ENCODE assay signal across 8 cellular contexts in genomic region chr2:15591692-15592463, GRCh38. TPM values are rescaled to one million over a fixed set of nuclear protein-coding genes. Genes with fewer than 3 reads are reported as not detected.
DNase-seq lines count a peak whose midpoint lies in the region; ATAC-seq and TF ChIP-seq lines count a peak whose summit lies in the region.

Gene DDX1, plus strand, starts transcription at chr2:15591868. Its CDS starts 66 bp downstream, at chr2:15591934.

- peaks cover 38% of the 10 kb centered on the region for H3K36me3 ChIP-seq in DOHH2 (ENCODE audit: control insufficient read depth, low read length)
- H3K36me3 ChIP-seq in KMS-11 (ENCODE audit: insufficient read depth) = no peaks in the 10 kb centered on the region; the same call in 1 of the 2 replicates

- peak within 1 kb of the TSS; percentile 96 for H2AFZ ChIP-seq in KMS-11 (ENCODE audit: low read depth)

- H3F3A ChIP-seq in DOHH2 (ENCODE audit: control insufficient read depth, insufficient read depth) = no peaks in the 10 kb centered on the region

- H3K4me1 ChIP-seq in DOHH2 (ENCODE audit: control insufficient read depth, low read length) (peaks cover 19% of the 10 kb centered on the region), KMS-11 (ENCODE audit: low read depth, poor library complexity, severe bottlenecking) (peaks cover 21% of the 10 kb centered on the region)

- H3K4me3 ChIP-seq in DOHH2 (ENCODE audit: low read length) = peak within 1 kb of the TSS; percentile 98
- peak within 1 kb of the TSS; percentile 80 for H3K4me3 ChIP-seq in KMS-11 (IDR thresholded peaks at IDR 0.05; ENCODE audit: insufficient read depth, low read depth, low read length)
- peak within 1 kb of the TSS; percentile 72 for H3K4me3 ChIP-seq in fibroblast of mammary gland (ENCODE audit: control insufficient read depth, low read depth, low read length)

- H3K27ac Mint-ChIP-seq in activated T-helper 2 cell treated with anti-CD3 and anti-CD28 coated beads, Interferon-gamma antibody, Interleukin-2, Interleukin-4, amounts not matched to agents 10 μg/mL and 5 μg/mL and 100 μg/mL, durations not matched to agents 14 hours and 24 hours and 36 hours = peak within 1 kb of the TSS; percentile 94
- peak within 1 kb of the TSS; percentile 85 to 98 for H3K27ac Mint-ChIP-seq in natural killer cell treated with Interleukin-12 subunit alpha and Interleukin-12 subunit beta and Interleukin-15 and Interleukin-18, amount 100 ng/mL, for 72 hours

- no peaks in the 10 kb centered on the region for H3K27me3 Mint-ChIP-seq in activated T-helper 2 cell treated with anti-CD3 and anti-CD28 coated beads, Interferon-gamma antibody, Interleukin-2, Interleukin-4, amounts not matched to agents 10 μg/mL and 5 μg/mL and 100 μg/mL, durations not matched to agents 14 hours and 24 hours and 36 hours (ENCODE audit: low read depth)
- H3K27me3 Mint-ChIP-seq in natural killer cell treated with Interleukin-12 subunit alpha and Interleukin-12 subunit beta and Interleukin-15 and Interleukin-18, amount 100 ng/mL, for 72 hours = no peaks in the 10 kb centered on the region

- H3K4me1 Mint-ChIP-seq in activated T-helper 2 cell treated with anti-CD3 and anti-CD28 coated beads, Interferon-gamma antibody, Interleukin-2, Interleukin-4, amounts not matched to agents 10 μg/mL and 5 μg/mL and 100 μg/mL, durations not matched to agents 14 hours and 24 hours and 36 hours (ENCODE audit: low read depth) = peaks cover 21% of the 10 kb centered on the region
- H3K4me1 Mint-ChIP-seq in natural killer cell treated with Interleukin-12 subunit alpha and Interleukin-12 subunit beta and Interleukin-15 and Interleukin-18, amount 100 ng/mL, for 72 hours (ENCODE audit: low read depth in 2 of 2) = peaks cover 16 to 18% of the 10 kb centered on the region in 2 donors

- TF ChIP-seq CTCF in DOHH2 (IDR thresholded peaks at IDR 0.05; ENCODE audit: low read depth, low read length, poor library complexity, severe bottlenecking) = no peak
- no peak for TF ChIP-seq CTCF in KMS-11 (conservative IDR thresholded peaks at IDR 0.05; ENCODE audit: low read depth, low read length)
- no peak for TF ChIP-seq CTCF in fibroblast of mammary gland (conservative IDR thresholded peaks at IDR 0.05; ENCODE audit: control insufficient read depth, insufficient read depth, low read depth, low read length)

- intact Hi-C loops in activated T-helper 2 cell treated with anti-CD3 and anti-CD28 coated beads, Interferon-gamma antibody, Interleukin-2, Interleukin-4, amounts not matched to agents 10 μg/mL and 5 μg/mL and 100 μg/mL, durations not matched to agents 14 hours and 24 hours and 36 hours (cut with micrococcal nuclease) = loop anchor here (1.0 to 2.0 kb wide), 2 partner anchors 31 to 415 kb away; partner anchors contain the start of gene NBAS

- no peaks in the 10 kb centered on the region for H3K27me3 ChIP-seq in DOHH2 (ENCODE audit: control insufficient read depth, low read length)
- no peaks in the 10 kb centered on the region for H3K27me3 ChIP-seq in KMS-11 (ENCODE audit: insufficient read depth, low read depth)

- H3K4me2 ChIP-seq in DOHH2 (ENCODE audit: low read length) (peak within 1 kb of the TSS; percentile 62), KMS-11 (peak within 1 kb of the TSS; percentile 96)

- H3K9me2 ChIP-seq in DOHH2 (replicated peaks; ENCODE audit: control insufficient read depth, low read length) = no peaks in the 10 kb centered on the region

- H4K20me1 ChIP-seq in DOHH2 (ENCODE audit: control insufficient read depth, insufficient read depth, low read depth, low read length) (peaks cover 6% of the 10 kb centered on the region; the same call in 1 of the 2 replicates), KMS-11 (ENCODE audit: insufficient read depth) (no peaks in the 10 kb centered on the region)

- H3K27ac ChIP-seq in DOHH2 (ENCODE audit: low read depth, low read length) = peak within 1 kb of the TSS; percentile 46
- peak within 1 kb of the TSS; percentile 63 for H3K27ac ChIP-seq in KMS-11

- H3K36me3 Mint-ChIP-seq in activated T-helper 2 cell treated with anti-CD3 and anti-CD28 coated beads, Interferon-gamma antibody, Interleukin-2, Interleukin-4, amounts not matched to agents 10 μg/mL and 5 μg/mL and 100 μg/mL, durations not matched to agents 14 hours and 24 hours and 36 hours (ENCODE audit: low read depth) = peaks cover 30% of the 10 kb centered on the region
- peaks cover 10% of the 10 kb centered on the region for H3K36me3 Mint-ChIP-seq in natural killer cell treated with Interleukin-12 subunit alpha and Interleukin-12 subunit beta and Interleukin-15 and Interleukin-18, amount 100 ng/mL, for 72 hours

- peak; percentile 84 for DNase-seq in RPMI7951 (ENCODE audit: low read depth)
- peak; percentile 82 for DNase-seq in activated T-helper 2 cell treated with anti-CD3 and anti-CD28 coated beads, Interferon-gamma antibody, Interleukin-2, Interleukin-4, amounts not matched to agents 10 μg/mL and 5 μg/mL and 100 μg/mL, durations not matched to agents 14 hours and 24 hours and 36 hours (ENCODE audit: low spot score)
- peak; percentile 80 for DNase-seq in fibroblast of mammary gland (ENCODE audit: low read depth)
- DNase-seq in natural killer cell treated with Interleukin-12 subunit alpha and Interleukin-12 subunit beta and Interleukin-15 and Interleukin-18, amount 100 ng/mL, for 72 hours (ENCODE audit: low spot score) = peak; percentile 90
- DNase-seq in stimulated activated naive CD4-positive, alpha-beta T cell treated with Interleukin-2 at 50 U/mL for 16 hours (lab: John Stamatoyannopoulos, UW) = peak; percentile 82

- H3K79me2 ChIP-seq in DOHH2 (ENCODE audit: control insufficient read depth, low read length) (peaks cover 52% of the 10 kb centered on the region), KMS-11 (ENCODE audit: insufficient read depth, low read depth) (peaks cover 42% of the 10 kb centered on the region)

- H3K9me3 ChIP-seq in DOHH2 (ENCODE audit: control insufficient read depth, insufficient read depth, low read length) = no peaks in the 10 kb centered on the region

- no peaks in the 10 kb centered on the region for H3K9me3 Mint-ChIP-seq in activated T-helper 2 cell treated with anti-CD3 and anti-CD28 coated beads, Interferon-gamma antibody, Interleukin-2, Interleukin-4, amounts not matched to agents 10 μg/mL and 5 μg/mL and 100 μg/mL, durations not matched to agents 14 hours and 24 hours and 36 hours
- no peaks in the 10 kb centered on the region for H3K9me3 Mint-ChIP-seq in natural killer cell treated with Interleukin-12 subunit alpha and Interleukin-12 subunit beta and Interleukin-15 and Interleukin-18, amount 100 ng/mL, for 72 hours

- peak within 1 kb of the TSS; percentile 87 for H3K9ac ChIP-seq in KMS-11

- ATAC-seq in GM21786 (IDR thresholded peaks at IDR 0.05; ENCODE audit: unreplicated experiment) = peak; percentile 93
- peak; percentile 98 for ATAC-seq in natural killer cell treated with Interleukin-12 subunit alpha and Interleukin-12 subunit beta and Interleukin-15 and Interleukin-18, amount 100 ng/mL, for 72 hours

- H3K4me3 Mint-ChIP-seq in activated T-helper 2 cell treated with anti-CD3 and anti-CD28 coated beads, Interferon-gamma antibody, Interleukin-2, Interleukin-4, amounts not matched to agents 10 μg/mL and 5 μg/mL and 100 μg/mL, durations not matched to agents 14 hours and 24 hours and 36 hours (ENCODE audit: low read depth) = peak within 1 kb of the TSS; percentile 90
- H3K4me3 Mint-ChIP-seq in natural killer cell treated with Interleukin-12 subunit alpha and Interleukin-12 subunit beta and Interleukin-15 and Interleukin-18, amount 100 ng/mL, for 72 hours = peak within 1 kb of the TSS; percentile 95

RNA-seq across cellular contexts. Expression of gene DDX1, which starts in this region (rescaled TPM):
- 83.1 and 102 TPM in 2 replicates for total RNA-seq in RPMI7951 (2014; rRNA removed; shearing (Covaris generic))
- 100.0 and 111 TPM in 2 replicates for total RNA-seq in activated T-helper 2 cell treated with anti-CD3 and anti-CD28 coated beads, Interferon-gamma antibody, Interleukin-2, Interleukin-4, amounts not matched to agents 10 μg/mL and 5 μg/mL and 100 μg/mL, durations not matched to agents 14 hours and 24 hours and 36 hours
- total RNA-seq in natural killer cell treated with Interleukin-12 subunit alpha and Interleukin-12 subunit beta and Interleukin-15 and Interleukin-18, amount 100 ng/mL, for 72 hours = 10 to 100 TPM; 89.2 to 91.6 TPM

Comparison
In these comparisons a context has a peak if more than half of its experiments do, and no peak if none do; other contexts are left out.
1. Peak in every context shown above with its lines: DNase-seq, ATAC-seq, H3K4me3 ChIP-seq and H3K27ac ChIP-seq.